9 cellular contexts compared by ENCODE assay signal in genomic region chr4:122218762-122219161, GRCh38.
DNase-seq lines count a peak whose midpoint lies in the region; ATAC-seq and TF ChIP-seq lines count a peak whose summit lies in the region.
"Had no signal": no experiment of that assay in that cellular context is flagged by ENCODE, and none has a peak within 500 bp of the region (broad histone marks: within the 10 kb centered on the region; RNA-seq: fewer than 3 reads in every experiment).

No MANE protein-coding gene starts in this region.

- no peaks in the 10 kb centered on the region for H3K27me3 ChIP-seq in A673 (replicated peaks; ENCODE audit: insufficient read depth, low read depth, low read length, poor library complexity)

- H3K9me3 ChIP-seq in A673 (ENCODE audit: low read depth, low read length, poor library complexity, severe bottlenecking): no peaks in the 10 kb centered on the region

- no peak overlapping the region for H3K4me3 Mint-ChIP-seq in activated CD4-positive, alpha-beta T cell treated with anti-CD3 and anti-CD28 coated beads, Interleukin-2, amount 10 ng/mL, durations not matched to agents 24 days and 14 days

- peaks cover 13% of the 10 kb centered on the region for H3K4me1 Mint-ChIP-seq in activated CD4-positive, alpha-beta T cell treated with anti-CD3 and anti-CD28 coated beads, Interleukin-2, amount 10 ng/mL, durations not matched to agents 24 days and 14 days

- DNase-seq in A673 (ENCODE audit: low spot score): peak; percentile 40
- DNase-seq in RWPE1 (ENCODE audit: low spot score): peak; percentile 2
- peak; percentile 40 for DNase-seq in iPS-NIHi11 (ENCODE audit: low spot score)
- DNase-seq in activated CD4-positive, alpha-beta T cell treated with anti-CD3 and anti-CD28 coated beads, Interleukin-2, amount 10 ng/mL, durations not matched to agents 24 days and 14 days: no peak
- DNase-seq in activated CD4-positive, alpha-beta T cell treated with anti-CD3 and anti-CD28 coated beads, Interleukin-2, amount 50 U/mL, for 48 hours: no peak
- no peak for DNase-seq in activated T-cell treated with anti-CD3 and anti-CD28 coated beads, Interleukin-2, amount 50 U/mL, for 1 hour
- DNase-seq: NCI-H2081 had no signal

- POLR2A ChIA-PET in A673 (lab: Charles Lee; ENCODE audit: low non-redundant PET): interaction anchor here (0.6 kb wide), 1 partner anchor 20 kb away, joined by 3 read pairs; no protein-coding TSS in a partner anchor
- POLR2A ChIA-PET in RWPE1 (lab: Yijun Ruan, JAX; ENCODE audit: low non-redundant PET): no interaction called here

- TF ChIP-seq CTCF in A673 (conservative IDR thresholded peaks at IDR 0.05; ENCODE audit: low read depth, low read length) (peak; percentile 50), GM12872 (IDR thresholded peaks at IDR 0.05; ENCODE audit: insufficient read depth, low read depth, low read length) (peak; percentile 38; the same call in 2 of the 3 replicates), RWPE1 (conservative IDR thresholded peaks at IDR 0.05; ENCODE audit: low read depth) (peak; percentile 14; the same call in 1 of the 2 replicates)

- H3K27ac ChIP-seq in A673 (ENCODE audit: low read depth, low read length, poor library complexity, severe bottlenecking): no peak overlapping the region
- H3K27ac ChIP-seq in RWPE1: no peak overlapping the region

- H3K27ac Mint-ChIP-seq in activated CD4-positive, alpha-beta T cell treated with anti-CD3 and anti-CD28 coated beads, Interleukin-2, amount 10 ng/mL, durations not matched to agents 24 days and 14 days: no peak overlapping the region

- intact Hi-C loops in A673 (cut with micrococcal nuclease; ENCODE audit: unreplicated experiment): loop anchor here (5.0 kb wide), 2 partner anchors 266 to 316 kb away; partner anchors contain the start of gene TRPC3
- intact Hi-C loops in activated CD4-positive, alpha-beta T cell treated with anti-CD3 and anti-CD28 coated beads, Interleukin-2, amount 10 ng/mL, durations not matched to agents 24 days and 14 days (cut with micrococcal nuclease): no loop called here

- H3K4me1 ChIP-seq in A673 (ENCODE audit: insufficient read depth, low read length, poor library complexity, severe bottlenecking): no peaks in the 10 kb centered on the region

- CTCF ChIA-PET in A673 (lab: Charles Lee): no interaction called here
- CTCF ChIA-PET in RWPE1 (lab: Yijun Ruan, JAX): interaction anchor here (0.7 kb wide), 1 partner anchor 614 kb away, joined by 4 read pairs; no protein-coding TSS in a partner anchor

- no peaks in the 10 kb centered on the region for H3K9me3 Mint-ChIP-seq in activated CD4-positive, alpha-beta T cell treated with anti-CD3 and anti-CD28 coated beads, Interleukin-2, amount 10 ng/mL, durations not matched to agents 24 days and 14 days

- H3K36me3 ChIP-seq in A673 (ENCODE audit: insufficient read depth, low read length, poor library complexity, severe bottlenecking): peaks cover 4% of the 10 kb centered on the region

- no peak for ATAC-seq in GM19467 (IDR thresholded peaks at IDR 0.05; ENCODE audit: unreplicated experiment)

- no peaks in the 10 kb centered on the region for H3K27me3 Mint-ChIP-seq in activated CD4-positive, alpha-beta T cell treated with anti-CD3 and anti-CD28 coated beads, Interleukin-2, amount 10 ng/mL, durations not matched to agents 24 days and 14 days

- no TSS peak for BruUV-seq in A673 (replicated peaks; lab: Mats Ljungman, UMichigan)

- no peak overlapping the region for H3K4me3 ChIP-seq in A673 (ENCODE audit: low read depth, low read length, poor library complexity, severe bottlenecking)

- H3K36me3 Mint-ChIP-seq in activated CD4-positive, alpha-beta T cell treated with anti-CD3 and anti-CD28 coated beads, Interleukin-2, amount 10 ng/mL, durations not matched to agents 24 days and 14 days (ENCODE audit: low read depth): peaks cover 39% of the 10 kb centered on the region

Comparison
In these comparisons a context has a peak if more than half of its experiments do, and no peak if none do; other contexts are left out.
1. DNase-seq: peak in A673 (single experiment), RWPE1 (single experiment) and iPS-NIHi11 (single experiment); none in activated CD4-positive, alpha-beta T cell treated with anti-CD3 and anti-CD28 coated beads, Interleukin-2, amount 10 ng/mL, durations not matched to agents 24 days and 14 days (single experiment), activated CD4-positive, alpha-beta T cell treated with anti-CD3 and anti-CD28 coated beads, Interleukin-2, amount 50 U/mL, for 48 hours (0 of 2) and activated T-cell treated with anti-CD3 and anti-CD28 coated beads, Interleukin-2, amount 50 U/mL, for 1 hour (single experiment).
2. Peak in every context shown above with its lines, with median percentiles within 50 percentile points of each other: CTCF ChIP-seq.